In the genomic region with DNA sequence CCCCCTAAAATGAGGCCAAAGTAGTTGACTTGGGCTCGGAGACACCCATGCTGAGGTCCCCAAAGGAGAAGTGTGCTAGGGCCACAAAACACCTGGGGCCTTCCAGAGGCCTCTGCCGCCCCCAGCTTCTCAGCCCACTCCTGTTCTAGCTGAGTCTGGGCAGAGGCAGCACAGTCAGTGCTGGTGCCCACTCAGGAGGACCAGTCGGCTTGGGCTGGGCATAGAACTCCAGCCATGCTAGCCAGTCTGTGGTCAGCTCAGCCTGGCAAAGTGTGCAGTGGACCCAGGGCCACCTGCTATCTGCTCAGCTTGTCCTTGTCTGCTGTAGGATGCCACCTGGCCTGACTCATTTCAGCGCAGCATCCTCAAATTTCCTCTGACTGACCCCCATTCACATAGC, we compare ENCODE assay signal across 20 cellular contexts.
"Had no signal": no experiment of that assay in that cellular context is flagged by ENCODE, and none has a peak within 500 bp of the region (broad histone marks: within the 10 kb centered on the region; RNA-seq: fewer than 3 reads in every experiment).

No MANE protein-coding gene starts in this region.

- H3K4me1 ChIP-seq: colonic mucosa, heart right ventricle, left lung, lower lobe of right lung, suprapubic skin, thyroid gland, upper lobe of right lung had no signal

- H3K27me3 ChIP-seq: colonic mucosa, gastrocnemius medialis, ovary, suprapubic skin, thyroid gland, upper lobe of right lung had no signal

- H3K4me3 Mint-ChIP-seq: memory B cell; natural killer cell treated with Interleukin-12 subunit alpha and Interleukin-12 subunit beta and Interleukin-15 and Interleukin-18, amount 100 ng/mL, for 72 hours had no signal

- H3K36me3 Mint-ChIP-seq: natural killer cell treated with Interleukin-12 subunit alpha and Interleukin-12 subunit beta and Interleukin-15 and Interleukin-18, amount 100 ng/mL, for 72 hours had no signal

- H3K36me3 ChIP-seq: colonic mucosa, gastrocnemius medialis, heart right ventricle, left lung, lower lobe of right lung, ovary, suprapubic skin, thyroid gland, upper lobe of right lung had no signal

- H3K27me3 Mint-ChIP-seq: memory B cell had no signal

- H3K4me3 ChIP-seq: colonic mucosa, gastrocnemius medialis, heart right ventricle, left lung, lower lobe of right lung, ovary, suprapubic skin, thyroid gland, upper lobe of right lung had no signal

- H3K9me3 Mint-ChIP-seq: memory B cell; natural killer cell treated with Interleukin-12 subunit alpha and Interleukin-12 subunit beta and Interleukin-15 and Interleukin-18, amount 100 ng/mL, for 72 hours had no signal

- ATAC-seq: esophagus mucosa; left lung; lower lobe of right lung; natural killer cell treated with Interleukin-12 subunit alpha and Interleukin-12 subunit beta and Interleukin-15 and Interleukin-18, amount 100 ng/mL, for 72 hours; upper lobe of right lung had no signal

- H3K27ac Mint-ChIP-seq: memory B cell; natural killer cell treated with Interleukin-12 subunit alpha and Interleukin-12 subunit beta and Interleukin-15 and Interleukin-18, amount 100 ng/mL, for 72 hours had no signal

- DNase-seq: caudate nucleus; colonic mucosa; effector CD8-positive, alpha-beta T cell; gastrocnemius medialis; heart right ventricle; left lung; lower lobe of right lung; midbrain; ovary; right cardiac atrium; small intestine; stimulated activated CD4-positive, alpha-beta T cell treated with anti-CD3 and anti-CD28 coated beads, Interleukin-2, amount 100 ng/mL, for 48 hours; stimulated activated naive CD4-positive, alpha-beta T cell treated with Interleukin-2 at 50 U/mL for 16 hours; thyroid gland; upper lobe of right lung had no signal

- H3K27ac ChIP-seq: colonic mucosa, gastrocnemius medialis, heart right ventricle, left lung, lower lobe of right lung, ovary, suprapubic skin, thyroid gland, upper lobe of right lung had no signal

- H3K4me1 Mint-ChIP-seq: memory B cell had no signal

- H3K9me3 ChIP-seq: colonic mucosa, gastrocnemius medialis, heart right ventricle, left lung, lower lobe of right lung, ovary, suprapubic skin, thyroid gland, upper lobe of right lung had no signal

- FAIRE-seq: endometrium, small intestine had no signal
